In the genomic region with DNA sequence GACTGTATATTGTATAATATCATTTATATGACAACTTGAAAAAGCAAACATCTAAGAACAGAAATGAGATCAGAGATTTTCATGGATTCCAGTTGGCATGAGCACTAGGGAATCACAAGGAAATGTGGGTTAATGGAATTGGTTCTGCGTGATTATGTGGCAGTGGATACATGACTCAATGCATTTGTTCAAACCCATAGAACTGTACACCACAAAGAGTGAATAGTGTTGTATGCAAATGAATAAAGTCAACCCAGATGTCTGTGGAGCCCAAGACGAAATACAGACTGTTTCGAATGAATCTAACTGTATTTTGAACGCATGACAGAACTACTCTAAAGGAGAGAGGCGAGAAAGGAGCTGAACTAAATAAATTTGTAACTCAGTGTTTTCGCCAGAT, we compare ENCODE assay signal across 26 cellular contexts.
"Had no signal": no experiment of that assay in that cellular context is flagged by ENCODE, and none has a peak within 500 bp of the region (broad histone marks: within the 10 kb centered on the region; RNA-seq: fewer than 3 reads in every experiment).

No MANE protein-coding gene starts in this region.

- H3K4me3 Mint-ChIP-seq: activated B cell treated with CpG ODN at 0.5 μM for 24 hours; activated CD4-positive, alpha-beta memory T cell treated with anti-CD3 and anti-CD28 coated beads for 36 hours; activated CD4-positive, alpha-beta T cell treated with anti-CD3 and anti-CD28 coated beads, Interleukin-2, amount 10 ng/mL, durations not matched to agents 24 days and 14 days; activated naive CD8-positive, alpha-beta T cell treated with anti-CD3 and anti-CD28 coated beads, Interleukin-2, amount 50 U/mL, for 24 hours; activated T-cell treated with anti-CD3 and anti-CD28 coated beads, Interleukin-2, amount 50 U/mL, for 4 hours; T-helper 1 cell treated with Interleukin-12 subunit alpha and Interleukin-12 subunit beta and Interleukin-4 antibody, amounts not matched to agents 30 μg/mL and 1 μg/mL, for 36 hours had no signal

- H3K4me1 ChIP-seq: ascending aorta, SJSA1 had no signal

- H3K27me3 ChIP-seq: ascending aorta, brain microvascular endothelial cell, cardiac muscle cell, SJSA1 had no signal

- H3K4me2 ChIP-seq: KMS-11 had no signal

- H3K27me3 Mint-ChIP-seq: activated B cell treated with CpG ODN at 0.5 μM for 24 hours; activated CD4-positive, alpha-beta memory T cell treated with anti-CD3 and anti-CD28 coated beads for 36 hours; activated CD4-positive, alpha-beta T cell treated with anti-CD3 and anti-CD28 coated beads, Interleukin-2, amount 10 ng/mL, durations not matched to agents 24 days and 14 days; activated naive CD8-positive, alpha-beta T cell treated with anti-CD3 and anti-CD28 coated beads, Interleukin-2, amount 50 U/mL, for 24 hours had no signal

- H3K27ac ChIP-seq: ascending aorta, brain microvascular endothelial cell, cardiac muscle cell, KMS-11, SJSA1 had no signal

- H3K36me3 Mint-ChIP-seq: activated CD4-positive, alpha-beta memory T cell treated with anti-CD3 and anti-CD28 coated beads for 36 hours; activated naive CD4-positive, alpha-beta T cell treated with anti-CD3 and anti-CD28 coated beads, Interleukin-2, amount 50 U/mL, for 72 hours had no signal

- H3K9me3 Mint-ChIP-seq: activated B cell treated with CpG ODN at 0.5 μM for 24 hours; activated CD4-positive, alpha-beta T cell treated with anti-CD3 and anti-CD28 coated beads, Interleukin-2, amount 10 ng/mL, durations not matched to agents 24 days and 14 days; activated naive CD4-positive, alpha-beta T cell treated with anti-CD3 and anti-CD28 coated beads, Interleukin-2, amount 50 U/mL, for 72 hours; activated naive CD8-positive, alpha-beta T cell treated with anti-CD3 and anti-CD28 coated beads, Interleukin-2, amount 50 U/mL, for 24 hours; T-helper 1 cell treated with Interleukin-12 subunit alpha and Interleukin-12 subunit beta and Interleukin-4 antibody, amounts not matched to agents 30 μg/mL and 1 μg/mL, for 36 hours had no signal

- H3K4me3 ChIP-seq: ascending aorta, cardiac muscle cell, SJSA1 had no signal

- H3K27ac Mint-ChIP-seq: activated B cell treated with CpG ODN at 0.5 μM for 24 hours; activated CD4-positive, alpha-beta memory T cell treated with anti-CD3 and anti-CD28 coated beads for 36 hours; activated CD4-positive, alpha-beta T cell treated with anti-CD3 and anti-CD28 coated beads, Interleukin-2, amount 10 ng/mL, durations not matched to agents 24 days and 14 days; activated naive CD4-positive, alpha-beta T cell treated with anti-CD3 and anti-CD28 coated beads, Interleukin-2, amount 50 U/mL, for 72 hours; activated naive CD8-positive, alpha-beta T cell treated with anti-CD3 and anti-CD28 coated beads, Interleukin-2, amount 50 U/mL, for 24 hours; T-helper 1 cell treated with Interleukin-12 subunit alpha and Interleukin-12 subunit beta and Interleukin-4 antibody, amounts not matched to agents 30 μg/mL and 1 μg/mL, for 36 hours had no signal

- H3K36me3 ChIP-seq: ascending aorta, brain microvascular endothelial cell, cardiac muscle cell, SJSA1 had no signal

- H3K9ac ChIP-seq: KMS-11 had no signal

- DNase-seq: activated B cell treated with CpG ODN at 0.5 μM for 24 hours; activated CD4-positive, alpha-beta memory T cell treated with anti-CD3 and anti-CD28 coated beads for 36 hours; activated CD4-positive, alpha-beta T cell treated with anti-CD3 and anti-CD28 coated beads for 1 hour; activated CD4-positive, alpha-beta T cell treated with anti-CD3 and anti-CD28 coated beads, Interleukin-2, amount 10 ng/mL, durations not matched to agents 24 days and 14 days; activated CD8-positive, alpha-beta memory T cell treated with anti-CD3 and anti-CD28 coated beads for 24 hours; activated effector memory CD4-positive, alpha-beta T cell treated with anti-CD3 and anti-CD28 coated beads, Interleukin-2, amount 50 U/mL, for 16 hours; activated naive CD4-positive, alpha-beta T cell treated with Interleukin-2 at 50 U/mL for 16 hours; activated naive CD8-positive, alpha-beta T cell treated with anti-CD3 and anti-CD28 coated beads, Interleukin-2, amount 50 U/mL, for 24 hours; activated T-cell treated with anti-CD3 and anti-CD28 coated beads, Interleukin-2, amount 50 U/mL, for 4 hours; amniotic stem cell; brain microvascular endothelial cell; NCI-H1092; NCI-H1417 treated with DMSO at 0.1 percent for 48 hours; NCI-H1694 treated with DMSO at 0.1 percent for 48 hours; NCI-H2029 treated with DMSO at 0.1 percent for 48 hours; NCI-H510A treated with DMSO at 0.1 percent for 48 hours; PC-3; SHP77; SW 1271; T-helper 9 cell had no signal

- H3K9me3 ChIP-seq: SJSA1 had no signal

- H3K4me1 Mint-ChIP-seq: activated B cell treated with CpG ODN at 0.5 μM for 24 hours; activated CD4-positive, alpha-beta T cell treated with anti-CD3 and anti-CD28 coated beads, Interleukin-2, amount 10 ng/mL, durations not matched to agents 24 days and 14 days; activated naive CD8-positive, alpha-beta T cell treated with anti-CD3 and anti-CD28 coated beads, Interleukin-2, amount 50 U/mL, for 24 hours had no signal
